ENCODE assay signal across 17 cellular contexts in the genomic region with DNA sequence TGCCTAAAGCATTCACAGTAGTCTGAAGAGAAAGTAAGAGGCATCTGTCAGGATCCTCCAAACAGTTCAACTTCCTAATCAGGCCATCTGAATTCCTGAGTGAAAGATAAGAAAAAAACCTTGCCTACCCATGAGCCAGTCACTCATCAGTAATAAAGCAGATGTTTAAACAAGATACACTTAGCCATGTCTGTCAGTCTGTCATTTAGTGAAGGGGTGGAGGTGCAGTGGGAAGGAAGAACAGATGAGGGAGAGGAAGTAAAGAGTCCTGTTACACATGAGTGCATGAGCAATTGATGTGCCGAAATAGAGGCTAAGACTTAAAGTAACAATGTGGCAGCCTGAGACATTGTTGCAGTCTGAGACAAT. TPM values are rescaled to one million over a fixed set of nuclear protein-coding genes. Genes with fewer than 3 reads are reported as not detected.
A peak's percentile ranks its signal among the peaks of the same experiment; 100 is the strongest.
DNase-seq lines count a peak whose midpoint lies in the region; ATAC-seq and TF ChIP-seq lines count a peak whose summit lies in the region.
"Had no signal": no experiment of that assay in that cellular context is flagged by ENCODE, and none has a peak within 500 bp of the region (broad histone marks: within the 10 kb centered on the region; RNA-seq: fewer than 3 reads in every experiment).

No MANE protein-coding gene starts in this region.

- H3F3A ChIP-seq in neural progenitor cell (ENCODE audit: low read depth) = no peaks in the 10 kb centered on the region

- TF ChIP-seq CTCF in endodermal cell (conservative IDR thresholded peaks at IDR 0.05) (no peak), neural progenitor cell (IDR thresholded peaks at IDR 0.05) (no peak)

- H3K27ac Mint-ChIP-seq in endodermal cell (no peak overlapping the region), neural progenitor cell (no peak overlapping the region)
- H3K27ac Mint-ChIP-seq: activated naive CD8-positive, alpha-beta T cell treated with anti-CD3 and anti-CD28 coated beads for 36 hours had no signal

- ATAC-seq in GM18498 (IDR thresholded peaks at IDR 0.05; ENCODE audit: unreplicated experiment) = no peak
- ATAC-seq: pancreas had no signal

- H3K9ac ChIP-seq in endodermal cell (ENCODE audit: extremely low read depth, low read length, poor library complexity, severe bottlenecking) (no peak overlapping the region), neural progenitor cell (no peak overlapping the region)

- WGBS in endodermal cell (ENCODE audit: insufficient coverage in 1 of 2, insufficient read length in 1 of 2), 2 experiments = 56 to 78% methylated on average over 1 of the region's 1 CpG

- H3K79me2 ChIP-seq in neural progenitor cell (ENCODE audit: low read depth) = no peaks in the 10 kb centered on the region

- H3K4me2 ChIP-seq in neural progenitor cell = peak overlapping the region; percentile 39

- peak overlapping the region; percentile 16 for H3K4me3 ChIP-seq in endodermal cell (ENCODE audit: low read length)
- no peak overlapping the region for H3K4me3 ChIP-seq in neural progenitor cell
- H3K4me3 ChIP-seq: coronary artery, esophagus squamous epithelium, pancreas had no signal

- H3K27me3 Mint-ChIP-seq in endodermal cell (ENCODE audit: insufficient read depth) (no peaks in the 10 kb centered on the region), neural progenitor cell (ENCODE audit: insufficient read depth, low read depth) (no peaks in the 10 kb centered on the region)

- H3K36me3 ChIP-seq in endodermal cell (ENCODE audit: control insufficient read depth, insufficient read depth, low read length) (no peaks in the 10 kb centered on the region), neural progenitor cell (no peaks in the 10 kb centered on the region)
- H3K36me3 ChIP-seq: esophagus squamous epithelium, pancreas had no signal

- peak overlapping the region; percentile 69 for H2AFZ ChIP-seq in neural progenitor cell (replicated peaks)

- H3K4me1 ChIP-seq in endodermal cell (ENCODE audit: control insufficient read depth, insufficient read depth, low read length) (no peaks in the 10 kb centered on the region), neural progenitor cell (peaks cover 16% of the 10 kb centered on the region)
- H3K4me1 ChIP-seq: esophagus squamous epithelium, pancreas had no signal

- H3K9me3 Mint-ChIP-seq in endodermal cell (no peaks in the 10 kb centered on the region), neural progenitor cell (peaks cover 3% of the 10 kb centered on the region)
- H3K9me3 Mint-ChIP-seq: activated naive CD8-positive, alpha-beta T cell treated with anti-CD3 and anti-CD28 coated beads for 36 hours had no signal

- H3K4me1 Mint-ChIP-seq in endodermal cell = peaks cover 8% of the 10 kb centered on the region
- peaks cover 13% of the 10 kb centered on the region for H3K4me1 Mint-ChIP-seq in neural progenitor cell
- H3K4me1 Mint-ChIP-seq: activated naive CD8-positive, alpha-beta T cell treated with anti-CD3 and anti-CD28 coated beads for 36 hours had no signal

- DNase-seq in DMS 273 (lab: John Stamatoyannopoulos, UW; ENCODE audit: unreplicated experiment) (peak; percentile 66), NCI-H524 (lab: John Stamatoyannopoulos, UW) (peak; percentile 30 to 80), endodermal cell (no peak), neural progenitor cell (ENCODE audit: low spot score) (peak; percentile 27), mucosa of gallbladder (ENCODE audit: low spot score) (no peak), germinal center (ENCODE audit: low spot score) (no peak), RKO (ENCODE audit: low spot score) (no peak)
- DNase-seq: activated CD4-positive, alpha-beta T cell treated with anti-CD3 and anti-CD28 coated beads for 1 hour; activated naive CD8-positive, alpha-beta T cell treated with anti-CD3 and anti-CD28 coated beads for 36 hours; DMS79; esophagus squamous epithelium; NCI-H1092; NCI-H510A; pancreas had no signal

- H3K27ac ChIP-seq in endodermal cell (ENCODE audit: low read depth, low read length) (no peak overlapping the region), neural progenitor cell (no peak overlapping the region)
- H3K27ac ChIP-seq: coronary artery, esophagus squamous epithelium, pancreas had no signal

- H3K27me3 ChIP-seq in endodermal cell (ENCODE audit: control insufficient read depth, insufficient read depth, low read length, poor library complexity, severe bottlenecking) (no peaks in the 10 kb centered on the region), neural progenitor cell (no peaks in the 10 kb centered on the region)
- H3K27me3 ChIP-seq: esophagus squamous epithelium had no signal

- H3K9me3 ChIP-seq in endodermal cell (ENCODE audit: control insufficient read depth, low read length) (no peaks in the 10 kb centered on the region), neural progenitor cell (ENCODE audit: low read depth) (no peaks in the 10 kb centered on the region)
- H3K9me3 ChIP-seq: esophagus squamous epithelium, pancreas had no signal

- H3K36me3 Mint-ChIP-seq in endodermal cell (ENCODE audit: low read depth) (no peaks in the 10 kb centered on the region), neural progenitor cell (no peaks in the 10 kb centered on the region)
- H3K36me3 Mint-ChIP-seq: activated naive CD8-positive, alpha-beta T cell treated with anti-CD3 and anti-CD28 coated beads for 36 hours had no signal

- H4K20me1 ChIP-seq in neural progenitor cell (ENCODE audit: low read depth) = no peaks in the 10 kb centered on the region

- H3K4me3 Mint-ChIP-seq in endodermal cell (no peak overlapping the region), neural progenitor cell (no peak overlapping the region)
- H3K4me3 Mint-ChIP-seq: activated naive CD8-positive, alpha-beta T cell treated with anti-CD3 and anti-CD28 coated beads for 36 hours had no signal

RNA-seq across cellular contexts. Expression of gene DMRTA1, which starts 29.9 kb away (rescaled TPM):
- total RNA-seq in endodermal cell (1 to 10 TPM; 4.6 to 5.6 TPM), neural progenitor cell (ENCODE audit: low replicate concordance) (14.0 and 21.3 TPM in 2 replicates), mucosa of gallbladder (3.4 TPM)
- polyA plus RNA-seq in endodermal cell (2013, experiment 1 of 2) = 4.7 TPM
- 4.8 TPM for polyA plus RNA-seq in endodermal cell (2013, experiment 2 of 2)
- total RNA-seq: activated naive CD8-positive, alpha-beta T cell treated with anti-CD3 and anti-CD28 coated beads for 36 hours; T-helper 2 cell treated with Interferon-gamma antibody and Interleukin-4, amounts not matched to agents 100 ng/mL and 5 ng/mL, for 36 hours had no signal

Comparison
In these comparisons a context has a peak if more than half of its experiments do, and no peak if none do; other contexts are left out.
1. DNase-seq: peak in DMS 273 (single experiment), NCI-H524 (2 of 2) and neural progenitor cell (single experiment); none in endodermal cell (single experiment), mucosa of gallbladder (single experiment), germinal center (single experiment) and RKO (single experiment).